12 cellular contexts compared by ENCODE assay signal in genomic region chr3:71195492-71195891, GRCh38.
DNase-seq lines count a peak whose midpoint lies in the region; ATAC-seq and TF ChIP-seq lines count a peak whose summit lies in the region.
"Had no signal": no experiment of that assay in that cellular context is flagged by ENCODE, and none has a peak within 500 bp of the region (broad histone marks: within the 10 kb centered on the region; RNA-seq: fewer than 3 reads in every experiment).

No MANE protein-coding gene starts in this region.

- peaks cover 6 to 51% (median 33%) of the 10 kb centered on the region in 5 donors for H3K36me3 Mint-ChIP-seq in naive thymus-derived CD4-positive, alpha-beta T cell

- H3K9me3 Mint-ChIP-seq in naive thymus-derived CD4-positive, alpha-beta T cell, result no peaks in the 10 kb centered on the region
- H3K9me3 Mint-ChIP-seq: activated T-helper 1 cell treated with anti-CD3 and anti-CD28 coated beads, Interleukin-12 subunit alpha, Interleukin-12 subunit beta, Interleukin-2, Interleukin-4 antibody, amounts not matched to agents 30 ng/mL and 10 ng/mL and 1 ng/mL, durations not matched to agents 14 hours and 24 hours and 36 hours had no signal

- CTCF ChIA-PET in naive thymus-derived CD4-positive, alpha-beta T cell (lab: Charles Lee), result interaction anchor here (0.7 kb wide), 1 partner anchor 326 kb away, joined by 3 read pairs; no protein-coding TSS in a partner anchor

- H3K4me3 Mint-ChIP-seq in naive thymus-derived CD4-positive, alpha-beta T cell, result no peak overlapping the region
- H3K4me3 Mint-ChIP-seq: activated T-helper 1 cell treated with anti-CD3 and anti-CD28 coated beads, Interleukin-12 subunit alpha, Interleukin-12 subunit beta, Interleukin-2, Interleukin-4 antibody, amounts not matched to agents 30 ng/mL and 10 ng/mL and 1 ng/mL, durations not matched to agents 14 hours and 24 hours and 36 hours had no signal

- no peaks in the 10 kb centered on the region for H3K9me3 ChIP-seq in adipocyte (ENCODE audit: control insufficient read depth, low read length)
- no peaks in the 10 kb centered on the region for H3K9me3 ChIP-seq in naive thymus-derived CD4-positive, alpha-beta T cell (ENCODE audit: control insufficient read depth in 2 of 3, low read length in 3 of 3)
- H3K9me3 ChIP-seq in prostate gland, result no peaks in the 10 kb centered on the region

- no peaks in the 10 kb centered on the region for H3K4me1 ChIP-seq in adipocyte (ENCODE audit: control insufficient read depth, insufficient read depth, low read length)
- H3K4me1 ChIP-seq in naive thymus-derived CD4-positive, alpha-beta T cell (ENCODE audit: control insufficient read depth in 2 of 2, insufficient read depth in 2 of 2, low read length in 2 of 2), result no peaks in the 10 kb centered on the region
- peaks cover 5% of the 10 kb centered on the region for H3K4me1 ChIP-seq in prostate gland (replicated peaks)

- no peak for TF ChIP-seq POLR2A in prostate gland (IDR thresholded peaks at IDR 0.05)

- H3K4me1 Mint-ChIP-seq in naive thymus-derived CD4-positive, alpha-beta T cell, result peaks cover 13 to 74% (median 68%) of the 10 kb centered on the region in 7 donors

- no peak overlapping the region for H3K4me3 ChIP-seq in adipocyte (ENCODE audit: low read length)
- no peak overlapping the region for H3K4me3 ChIP-seq in naive thymus-derived CD4-positive, alpha-beta T cell (ENCODE audit: low read length)
- no peak overlapping the region for H3K4me3 ChIP-seq in prostate gland

- intact Hi-C loops in naive thymus-derived CD4-positive, alpha-beta T cell (cut with micrococcal nuclease), result loop anchor here in 1 of 2 donors (2.0 kb wide), 1 partner anchor 19 kb away; no protein-coding TSS in a partner anchor
- intact Hi-C loops in prostate gland (cut with DNase I), result no loop called here

- H3K27ac ChIP-seq in naive thymus-derived CD4-positive, alpha-beta T cell (ENCODE audit: low read depth, low read length), result no peak overlapping the region
- H3K27ac ChIP-seq in prostate gland, result peak overlapping the region in 1 of 2 donors; percentile 42

- 45% methylated on average over 5 of the region's 5 CpGs for WGBS in prostate gland

- POLR2A ChIA-PET in naive thymus-derived CD4-positive, alpha-beta T cell (lab: Charles Lee), result interaction anchor here (0.8 kb wide), 1 partner anchor 86 kb away, joined by 3 read pairs; no protein-coding TSS in a partner anchor

- peak overlapping the region in 5 of 9 donors; percentile 10 to 78 (median 46) for H3K27ac Mint-ChIP-seq in naive thymus-derived CD4-positive, alpha-beta T cell
- H3K27ac Mint-ChIP-seq: activated T-helper 1 cell treated with anti-CD3 and anti-CD28 coated beads, Interleukin-12 subunit alpha, Interleukin-12 subunit beta, Interleukin-2, Interleukin-4 antibody, amounts not matched to agents 30 ng/mL and 10 ng/mL and 1 ng/mL, durations not matched to agents 14 hours and 24 hours and 36 hours had no signal

- DNase-seq in EL (peak; percentile 72), NCI-H1417 (lab: John Stamatoyannopoulos, UW) (peak; percentile 22 to 79 (median 39)), adipocyte (ENCODE audit: low read depth) (peak; percentile 82), prostate gland (ENCODE audit: low spot score) (no peak), NAMALWA (ENCODE audit: low spot score) (no peak)
- DNase-seq in naive thymus-derived CD4-positive, alpha-beta T cell, result no peak
- no peak for DNase-seq in activated CD8-positive, alpha-beta memory T cell treated with anti-CD3 and anti-CD28 coated beads, Interleukin-2, amount 50 U/mL, for 4 hours
- DNase-seq: hypothalamus, Kasumi-1, retina had no signal

- ATAC-seq in naive thymus-derived CD4-positive, alpha-beta T cell, result no peak
- no peak for ATAC-seq in HG03460 (IDR thresholded peaks at IDR 0.05; ENCODE audit: unreplicated experiment)

- H3K9ac ChIP-seq in adipocyte (ENCODE audit: low read length), result no peak overlapping the region

- H3K27me3 ChIP-seq in adipocyte (replicated peaks; ENCODE audit: control insufficient read depth, insufficient read depth, low read length) (no peaks in the 10 kb centered on the region), prostate gland (replicated peaks; ENCODE audit: insufficient read depth) (no peaks in the 10 kb centered on the region)
- no peaks in the 10 kb centered on the region for H3K27me3 ChIP-seq in naive thymus-derived CD4-positive, alpha-beta T cell (ENCODE audit: control insufficient read depth in 2 of 2, insufficient read depth in 2 of 2, low read length in 2 of 2)

- H3K27me3 Mint-ChIP-seq in naive thymus-derived CD4-positive, alpha-beta T cell, result no peaks in the 10 kb centered on the region

- H3K36me3 ChIP-seq in adipocyte (ENCODE audit: control insufficient read depth, insufficient read depth, low read length, severe bottlenecking) (no peaks in the 10 kb centered on the region), prostate gland (no peaks in the 10 kb centered on the region)
- peaks cover 0 to 32% (median 0%) of the 10 kb centered on the region in 3 experiments for H3K36me3 ChIP-seq in naive thymus-derived CD4-positive, alpha-beta T cell (ENCODE audit: control insufficient read depth in 2 of 3, insufficient read depth in 3 of 3, low read length in 3 of 3)

- no peak for TF ChIP-seq CTCF in prostate gland (IDR thresholded peaks at IDR 0.05)

Comparison
In these comparisons a context has a peak if more than half of its experiments do, and no peak if none do; other contexts are left out.
1. DNase-seq: peak in EL (single experiment), NCI-H1417 (3 of 3) and adipocyte (single experiment); none in naive thymus-derived CD4-positive, alpha-beta T cell (0 of 9), activated CD8-positive, alpha-beta memory T cell treated with anti-CD3 and anti-CD28 coated beads, Interleukin-2, amount 50 U/mL, for 4 hours (single experiment), prostate gland (single experiment) and NAMALWA (single experiment).